ENCODE assay signal across 12 cellular contexts in the genomic region with DNA sequence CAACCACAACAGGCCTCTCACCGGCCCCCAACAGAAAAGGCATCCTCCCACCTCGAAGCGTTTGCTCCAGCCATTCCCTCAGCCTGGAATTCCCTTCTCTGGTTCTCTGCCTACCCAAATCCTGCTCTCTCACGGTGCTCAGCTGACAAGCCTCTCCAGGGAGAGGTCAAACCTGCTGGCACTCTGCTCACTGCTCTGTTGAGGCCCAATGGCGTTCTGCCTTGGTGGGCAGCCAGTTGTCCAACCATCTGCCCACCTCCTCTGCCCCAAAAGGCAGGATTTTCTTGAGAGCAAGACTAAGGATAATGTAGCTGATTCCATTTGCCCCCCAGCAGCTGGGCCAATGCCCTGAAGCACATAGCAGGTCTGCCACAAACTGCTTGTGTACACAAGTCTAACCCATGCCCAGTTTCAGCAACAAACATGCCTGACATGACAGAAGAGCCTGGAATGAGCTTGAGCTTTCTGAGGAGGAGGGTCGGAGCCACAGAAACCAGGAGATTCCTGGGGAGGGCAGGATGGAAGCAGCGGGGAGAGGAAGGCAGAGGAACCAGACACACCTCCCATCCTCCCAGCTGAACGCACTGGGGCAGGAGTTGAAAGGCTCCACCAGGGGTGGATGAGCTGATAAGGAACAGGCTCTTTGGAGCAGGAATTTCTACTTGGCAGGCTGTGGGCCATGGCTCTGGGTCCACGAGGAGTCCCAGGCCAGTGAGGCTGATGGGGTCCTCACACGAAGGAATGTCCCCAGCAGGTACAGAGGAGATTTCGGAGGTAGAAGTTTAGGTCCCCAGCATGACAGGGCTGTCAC. TPM values are rescaled to one million over a fixed set of nuclear protein-coding genes. Genes with fewer than 3 reads are reported as not detected.
DNase-seq lines count a peak whose midpoint lies in the region; ATAC-seq, FAIRE-seq and TF ChIP-seq lines count a peak whose summit lies in the region.
"Had no signal": no experiment of that assay in that cellular context is flagged by ENCODE, and none has a peak within 500 bp of the region (broad histone marks: within the 10 kb centered on the region; RNA-seq: fewer than 3 reads in every experiment).

No MANE protein-coding gene starts in this region.

- H3K9me3 Mint-ChIP-seq in activated CD4-positive, alpha-beta T cell treated with anti-CD3 and anti-CD28 coated beads, Interleukin-2, amount 10 ng/mL, durations not matched to agents 24 days and 14 days, result no peaks in the 10 kb centered on the region
- H3K9me3 Mint-ChIP-seq in activated CD8-positive, alpha-beta T cell treated with anti-CD3 and anti-CD28 coated beads for 36 hours, result no peaks in the 10 kb centered on the region

- H3K36me3 ChIP-seq in keratinocyte (ENCODE audit: control insufficient read depth in 2 of 2, extremely low read depth in 1 of 2, insufficient read depth in 2 of 2, low read length in 2 of 2) (peaks cover 7 to 20% of the 10 kb centered on the region in 2 experiments), subcutaneous abdominal adipose tissue (ENCODE audit: control insufficient read depth in 5 of 5, insufficient read depth in 5 of 5, low read length in 5 of 5) (peaks cover 0 to 18% (median 18%) of the 10 kb centered on the region in 5 donors)

- H3K27ac ChIP-seq in keratinocyte (ENCODE audit: control insufficient read depth, insufficient read depth, low read length), result no peak overlapping the region
- no peak overlapping the region for H3K27ac ChIP-seq in subcutaneous abdominal adipose tissue (ENCODE audit: low read depth, low read length)
- H3K27ac ChIP-seq: SK-N-MC had no signal

- H3K4me3 Mint-ChIP-seq in activated CD4-positive, alpha-beta T cell treated with anti-CD3 and anti-CD28 coated beads, Interleukin-2, amount 10 ng/mL, durations not matched to agents 24 days and 14 days, result peak overlapping the region; percentile 99
- peak overlapping the region; percentile 98 for H3K4me3 Mint-ChIP-seq in activated CD8-positive, alpha-beta T cell treated with anti-CD3 and anti-CD28 coated beads for 36 hours

- no peaks in the 10 kb centered on the region for H3K27me3 Mint-ChIP-seq in activated CD4-positive, alpha-beta T cell treated with anti-CD3 and anti-CD28 coated beads, Interleukin-2, amount 10 ng/mL, durations not matched to agents 24 days and 14 days
- H3K27me3 Mint-ChIP-seq in activated CD8-positive, alpha-beta T cell treated with anti-CD3 and anti-CD28 coated beads for 36 hours, result no peaks in the 10 kb centered on the region

- no peaks in the 10 kb centered on the region for H3K9me1 ChIP-seq in keratinocyte (ENCODE audit: control insufficient read depth, extremely low read depth, insufficient read depth, low read length)

- no peak for ATAC-seq in activated CD8-positive, alpha-beta T cell treated with anti-CD3 and anti-CD28 coated beads for 36 hours
- no peak for ATAC-seq in GM21528 (IDR thresholded peaks at IDR 0.05; ENCODE audit: low FRiP score, unreplicated experiment)

- H2AFZ ChIP-seq in keratinocyte (ENCODE audit: control insufficient read depth, low read length), result no peak overlapping the region

- H3K79me2 ChIP-seq in keratinocyte (ENCODE audit: control insufficient read depth, insufficient read depth, low read length), result peaks cover 3% of the 10 kb centered on the region

- H3K4me3 ChIP-seq in keratinocyte (ENCODE audit: control insufficient read depth in 2 of 3, extremely low read depth in 1 of 3, insufficient read depth in 2 of 3, low read depth in 1 of 3, low read length in 3 of 3) (no peak overlapping the region), subcutaneous abdominal adipose tissue (ENCODE audit: low read depth in 1 of 5, low read length in 5 of 5) (peak overlapping the region in 4 of 5 donors; percentile 50 to 67 (median 60))
- H3K4me3 ChIP-seq: SK-N-MC had no signal

- peak; percentile 34 for FAIRE-seq in keratinocyte (lab: Jason Lieb, UNC)

- no peak for TF ChIP-seq CTCF in activated CD8-positive, alpha-beta T cell treated with anti-CD3 and anti-CD28 coated beads for 36 hours (IDR thresholded peaks at IDR 0.05)
- TF ChIP-seq CTCF in keratinocyte (optimal IDR thresholded peaks at IDR 0.05 in 1 of 3, IDR thresholded peaks at IDR 0.05 in 1 of 3, conservative IDR thresholded peaks at IDR 0.05 in 1 of 3; ENCODE audit: extremely low read depth in 1 of 3, insufficient read depth in 2 of 3, low read length in 3 of 3), result no peak

- no peaks in the 10 kb centered on the region for H3K9me3 ChIP-seq in keratinocyte (ENCODE audit: control insufficient read depth, low read depth, low read length)
- H3K9me3 ChIP-seq in subcutaneous abdominal adipose tissue (ENCODE audit: control insufficient read depth in 5 of 5, low read length in 5 of 5), result no peaks in the 10 kb centered on the region
- H3K9me3 ChIP-seq: tibial nerve had no signal

- POLR2A ChIA-PET in activated CD8-positive, alpha-beta T cell treated with anti-CD3 and anti-CD28 coated beads for 36 hours (lab: Charles Lee), result interaction anchor here (0.6 to 2.1 kb wide), 9 partner anchors 8 to 260 kb away, joined by 3 to 14 read pairs (median 4); a partner anchor contains a TSS

- no peaks in the 10 kb centered on the region for H3K27me3 ChIP-seq in keratinocyte (ENCODE audit: control insufficient read depth, extremely low read depth, insufficient read depth, low read length)
- no peaks in the 10 kb centered on the region for H3K27me3 ChIP-seq in subcutaneous abdominal adipose tissue (ENCODE audit: control insufficient read depth in 5 of 5, insufficient read depth in 4 of 5, low read length in 5 of 5)

- dilution Hi-C loops in keratinocyte (cut with MboI; ENCODE audit: extremely low pct_ligation_motif_present, low sequenced_read_pairs), result no loop called here

- H3K36me3 Mint-ChIP-seq in activated CD4-positive, alpha-beta T cell treated with anti-CD3 and anti-CD28 coated beads, Interleukin-2, amount 10 ng/mL, durations not matched to agents 24 days and 14 days (ENCODE audit: low read depth), result peaks cover 21% of the 10 kb centered on the region
- H3K36me3 Mint-ChIP-seq in activated CD8-positive, alpha-beta T cell treated with anti-CD3 and anti-CD28 coated beads for 36 hours (ENCODE audit: low read depth), result peaks cover 22% of the 10 kb centered on the region

- no peak overlapping the region for H3K4me2 ChIP-seq in keratinocyte (ENCODE audit: control insufficient read depth, extremely low read depth, insufficient read depth, low read depth, low read length)

- peaks cover 2% of the 10 kb centered on the region for H4K20me1 ChIP-seq in keratinocyte (ENCODE audit: control insufficient read depth, extremely low read depth, insufficient read depth, low read length)

- H3K9ac ChIP-seq in keratinocyte (ENCODE audit: control insufficient read depth, extremely low read depth, insufficient read depth, low read length), result no peak overlapping the region
- peak overlapping the region in 2 of 5 donors; percentile 33 to 52 for H3K9ac ChIP-seq in subcutaneous abdominal adipose tissue (ENCODE audit: low read length in 5 of 5)

- CTCF ChIA-PET in activated CD8-positive, alpha-beta T cell treated with anti-CD3 and anti-CD28 coated beads for 36 hours (lab: Charles Lee), result interaction anchor here (0.9 to 1.5 kb wide), 7 partner anchors 12 to 544 kb away, joined by 3 to 4 read pairs (median 3); a partner anchor contains a TSS

- intact Hi-C loops in activated CD4-positive, alpha-beta T cell treated with anti-CD3 and anti-CD28 coated beads, Interleukin-2, amount 10 ng/mL, durations not matched to agents 24 days and 14 days (cut with micrococcal nuclease), result no loop called here
- intact Hi-C loops in activated CD8-positive, alpha-beta T cell treated with anti-CD3 and anti-CD28 coated beads for 36 hours (cut with micrococcal nuclease), result no loop called here

- H3K4me1 ChIP-seq in keratinocyte (ENCODE audit: control insufficient read depth, extremely low read depth, insufficient read depth, low read length) (no peaks in the 10 kb centered on the region), subcutaneous abdominal adipose tissue (ENCODE audit: control insufficient read depth in 5 of 5, insufficient read depth in 5 of 5, low read length in 5 of 5) (peaks cover 2 to 61% (median 38%) of the 10 kb centered on the region in 5 donors)

- DNase-seq in activated CD4-positive, alpha-beta T cell treated with anti-CD3 and anti-CD28 coated beads, Interleukin-2, amount 10 ng/mL, durations not matched to agents 24 days and 14 days, result no peak
- no peak for DNase-seq in activated CD4-positive, alpha-beta T cell treated with anti-CD3 and anti-CD28 coated beads, Interleukin-2, amount 50 U/mL, for 4 hours
- DNase-seq in activated CD8-positive, alpha-beta T cell treated with anti-CD3 and anti-CD28 coated beads for 36 hours, result no peak
- DNase-seq in keratinocyte (ENCODE audit: low read depth, low spot score) (no peak), 8988T (no peak), NCI-H1436 (lab: John Stamatoyannopoulos, UW) (no peak)
- DNase-seq: ACHN, hippocampal formation had no signal

- H3K4me1 Mint-ChIP-seq in activated CD4-positive, alpha-beta T cell treated with anti-CD3 and anti-CD28 coated beads, Interleukin-2, amount 10 ng/mL, durations not matched to agents 24 days and 14 days, result peaks cover 41% of the 10 kb centered on the region
- peaks cover 35% of the 10 kb centered on the region for H3K4me1 Mint-ChIP-seq in activated CD8-positive, alpha-beta T cell treated with anti-CD3 and anti-CD28 coated beads for 36 hours (ENCODE audit: low read depth)

- peak overlapping the region; percentile 97 for H3K27ac Mint-ChIP-seq in activated CD4-positive, alpha-beta T cell treated with anti-CD3 and anti-CD28 coated beads, Interleukin-2, amount 10 ng/mL, durations not matched to agents 24 days and 14 days
- H3K27ac Mint-ChIP-seq in activated CD8-positive, alpha-beta T cell treated with anti-CD3 and anti-CD28 coated beads for 36 hours, result peak overlapping the region; percentile 99

RNA-seq across cellular contexts. Expression of a gene that starts 23.9 kb away (rescaled TPM):
- 47.9 and 48.3 TPM in 2 replicates for total RNA-seq in activated CD4-positive, alpha-beta T cell treated with anti-CD3 and anti-CD28 coated beads, Interleukin-2, amount 10 ng/mL, durations not matched to agents 24 days and 14 days
- 10 to 100 TPM; 37.8 to 40.9 TPM for total RNA-seq in activated CD8-positive, alpha-beta T cell treated with anti-CD3 and anti-CD28 coated beads for 36 hours
- polyA plus RNA-seq in keratinocyte, result 13.2 to 37.4 TPM (median 14.4 TPM) in 3 replicates
- 13.8 TPM for polyA plus RNA-seq in keratinocyte (2011; ENCODE audit: low read depth)
- 9.9 and 18.5 TPM in 2 replicates for polyA plus RNA-seq in keratinocyte (2011; cell fraction: cytosol; rRNA removed)
- polyA plus RNA-seq in keratinocyte (2011; cell fraction: nucleus; rRNA removed), result 70.1 and 88.7 TPM in 2 replicates
- polyA plus RNA-seq in keratinocyte (2012; ENCODE audit: low replicate concordance), result 16.6 and 34.7 TPM in 2 replicates
- 16.5 to 25.6 TPM (median 18.3 TPM) in 3 replicates for polyA minus RNA-seq in keratinocyte
- 21.3 TPM for polyA minus RNA-seq in keratinocyte (2011; cell fraction: cytosol; rRNA and poly(A)+ RNA removed)
- polyA minus RNA-seq in keratinocyte (2011; cell fraction: nucleus; rRNA and poly(A)+ RNA removed), result 47.1 and 62.7 TPM in 2 replicates

Comparison
In these comparisons a context has a peak if more than half of its experiments do, and no peak if none do; other contexts are left out.
1. H3K4me3 ChIP-seq: peak in subcutaneous abdominal adipose tissue (4 of 5); none in keratinocyte (0 of 3).